ENCODE assay signal across 15 cellular contexts in genomic region chr17:5686246-5686645, GRCh38.
DNase-seq lines count a peak whose midpoint lies in the region; ATAC-seq and TF ChIP-seq lines count a peak whose summit lies in the region.
"Had no signal": no experiment of that assay in that cellular context is flagged by ENCODE, and none has a peak within 500 bp of the region (broad histone marks: within the 10 kb centered on the region; RNA-seq: fewer than 3 reads in every experiment).

No MANE protein-coding gene starts in this region.

- POLR2A ChIA-PET in HEK293 (lab: Yijun Ruan, JAX): no interaction called here

- CTCF ChIA-PET in HEK293 (lab: Yijun Ruan, JAX): interaction anchor here (0.6 to 0.7 kb wide), 2 partner anchors 26 to 96 kb away, joined by 3 read pairs; no protein-coding TSS in a partner anchor

- H3K4me1 ChIP-seq in HEK293 (ENCODE audit: control insufficient read depth, insufficient read depth, low read length): no peaks in the 10 kb centered on the region
- H3K4me1 ChIP-seq in SJCRH30: peaks cover 12% of the 10 kb centered on the region
- H3K4me1 ChIP-seq: BLaER1, Caco-2, HAP-1 had no signal

- H3K9me3 ChIP-seq in HEK293 (ENCODE audit: control insufficient read depth, insufficient read depth, low read depth, low read length): no peaks in the 10 kb centered on the region
- H3K9me3 ChIP-seq in SJCRH30 (replicated peaks): no peaks in the 10 kb centered on the region
- H3K9me3 ChIP-seq: Caco-2, HAP-1 had no signal

- no peak overlapping the region for H3K27ac ChIP-seq in HEK293 (ENCODE audit: extremely low read depth, low read depth, low read length)
- peak overlapping the region; percentile 63 for H3K27ac ChIP-seq in SJCRH30
- H3K27ac ChIP-seq: BLaER1 had no signal

- H3K27me3 ChIP-seq in SJCRH30: no peaks in the 10 kb centered on the region
- H3K27me3 ChIP-seq: BLaER1 had no signal

- TF ChIP-seq CTCF in HEK293 (tag by site-specific recombination; IDR thresholded peaks at IDR 0.05): no peak

- H3K36me3 ChIP-seq in HEK293 (ENCODE audit: control insufficient read depth in 2 of 2, insufficient read depth in 1 of 2, low read length in 2 of 2): no peaks in the 10 kb centered on the region
- no peaks in the 10 kb centered on the region for H3K36me3 ChIP-seq in SJCRH30
- H3K36me3 ChIP-seq: BLaER1, HAP-1 had no signal

- H3K4me3 ChIP-seq in HEK293 (ENCODE audit: low read depth, low read length) (no peak overlapping the region), SJCRH30 (no peak overlapping the region; the same call in 1 of the 2 replicates)
- H3K4me3 ChIP-seq: BLaER1, GM12878, HAP-1 had no signal

- no peak for ATAC-seq in GM19395 (IDR thresholded peaks at IDR 0.05; ENCODE audit: unreplicated experiment)
- ATAC-seq: GM12878, HepG2 had no signal

- DNase-seq in SJCRH30 (peak; percentile 64 to 67), left kidney (ENCODE audit: low read depth, low spot score) (peak; percentile 45), DMS53 treated with DMSO at 0.1 percent for 48 hours (lab: John Stamatoyannopoulos, UW; ENCODE audit: unreplicated experiment) (no peak), NCI-H1436 treated with DMSO at 0.1 percent for 48 hours (lab: John Stamatoyannopoulos, UW) (no peak), germinal center (ENCODE audit: low spot score) (no peak)
- DNase-seq: Caco-2; CD8-positive, alpha-beta memory T cell; DMS53; HFFc6 had no signal

TF ChIP-seq in HEK293, 187 proteins besides CTCF, POLR2A, EP300 and RAD21:
- TF ChIP-seq FEZF1 (tag by site-specific recombination; IDR thresholded peaks at IDR 0.05): no peak
- TF ChIP-seq ZNF585B (tag by site-specific recombination; IDR thresholded peaks at IDR 0.05): peak; percentile 28; the same call in 1 of the 2 replicates
TF ChIP-seq in HEK293: peak in this region for 1.

Comparison
In these comparisons a context has a peak if more than half of its experiments do, and no peak if none do; other contexts are left out.
1. DNase-seq: peak in SJCRH30 (2 of 2) and left kidney (single experiment); none in DMS53 treated with DMSO at 0.1 percent for 48 hours (single experiment), NCI-H1436 treated with DMSO at 0.1 percent for 48 hours (single experiment) and germinal center (single experiment).